8 cellular contexts compared by ENCODE assay signal in genomic region chr17:50117202-50118040, GRCh38. TPM values are rescaled to one million over a fixed set of nuclear protein-coding genes. Genes with fewer than 3 reads are reported as not detected.
DNase-seq lines count a peak whose midpoint lies in the region; ATAC-seq and TF ChIP-seq lines count a peak whose summit lies in the region.

No MANE protein-coding gene starts in this region.

- peaks cover 41% of the 10 kb centered on the region for H3K36me3 Mint-ChIP-seq in brain

- H3K4me3 Mint-ChIP-seq in brain, result no peak overlapping the region

- no peaks in the 10 kb centered on the region for H3K9me3 Mint-ChIP-seq in brain

- no peak for ATAC-seq in GM18519 (IDR thresholded peaks at IDR 0.05; ENCODE audit: low FRiP score, unreplicated experiment)

- no peaks in the 10 kb centered on the region for H3K27me3 Mint-ChIP-seq in brain

- peaks cover 10% of the 10 kb centered on the region for H3K4me1 Mint-ChIP-seq in brain

- DNase-seq in AG08395 (ENCODE audit: low spot score) (peak; percentile 50), HCEC 1CT (peak; percentile 16), T-helper 22 cell (ENCODE audit: low read depth) (peak; percentile 19), islet precursor cell (peak; percentile 94), C1 segment of cervical spinal cord (lab: John Stamatoyannopoulos, UW) (no peak)
- DNase-seq in stimulated activated CD4-positive, alpha-beta T cell treated with anti-CD3 and anti-CD28 coated beads, Interleukin-4, amount 100 ng/mL, for 48 hours (ENCODE audit: low read depth in 2 of 2), result peak; percentile 40 to 57

- peak; percentile 33 to 76 for TF ChIP-seq CTCF in brain (conservative IDR thresholded peaks at IDR 0.05)

- H3K27ac Mint-ChIP-seq in brain, result peak overlapping the region in 1 of 5 experiments; percentile 40

RNA-seq across cellular contexts. Expression of gene SAMD14, which starts 12.5 kb away (rescaled TPM):
- polyA plus RNA-seq in brain (ENCODE audit: insufficient read depth, low read depth, low replicate concordance), result 24.4 TPM

RNA-seq across cellular contexts. Expression of gene PDK2, which starts 22.3 kb away (rescaled TPM):
- 80.8 TPM for polyA plus RNA-seq in brain (ENCODE audit: insufficient read depth, low read depth, low replicate concordance)

RNA-seq across cellular contexts. Expression of gene PPP1R9B, which starts 33.1 kb away (rescaled TPM):
- polyA plus RNA-seq in brain (ENCODE audit: insufficient read depth, low read depth, low replicate concordance), result 53.1 TPM

RNA-seq across cellular contexts. Expression of gene SGCA, which starts 48.4 kb away (rescaled TPM):
- polyA plus RNA-seq in brain (ENCODE audit: insufficient read depth, low read depth, low replicate concordance), result 1.6 TPM

Comparison
In these comparisons a context has a peak if more than half of its experiments do, and no peak if none do; other contexts are left out.
1. DNase-seq: peak in AG08395 (single experiment), HCEC 1CT (single experiment), T-helper 22 cell (single experiment), islet precursor cell (single experiment) and stimulated activated CD4-positive, alpha-beta T cell treated with anti-CD3 and anti-CD28 coated beads, Interleukin-4, amount 100 ng/mL, for 48 hours (2 of 2); none in C1 segment of cervical spinal cord (0 of 14).